In the genomic region with DNA sequence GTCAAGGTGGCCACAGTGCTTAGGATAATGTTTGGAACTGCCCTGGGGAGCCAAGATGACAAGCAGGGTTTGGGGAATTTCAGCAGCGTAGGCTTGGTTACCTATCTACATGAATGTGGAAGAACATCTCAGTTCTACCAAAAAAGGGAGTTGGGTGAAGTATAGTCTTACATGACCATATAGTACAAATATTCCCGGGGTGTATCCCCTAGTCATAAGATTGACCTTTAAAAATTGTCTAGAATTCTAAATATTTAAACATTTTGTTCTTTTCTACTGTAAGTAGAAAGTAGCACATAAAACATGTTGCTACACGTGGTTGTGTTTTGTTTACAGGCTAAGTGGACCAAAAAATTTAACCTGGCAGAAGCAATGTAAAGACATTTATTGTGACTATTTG, we compare ENCODE assay signal across 19 cellular contexts. TPM values are rescaled to one million over a fixed set of nuclear protein-coding genes. Genes with fewer than 3 reads are reported as not detected.
DNase-seq lines count a peak whose midpoint lies in the region; FAIRE-seq and TF ChIP-seq lines count a peak whose summit lies in the region.
"Had no signal": no experiment of that assay in that cellular context is flagged by ENCODE, and none has a peak within 500 bp of the region (broad histone marks: within the 10 kb centered on the region; RNA-seq: fewer than 3 reads in every experiment).

No MANE protein-coding gene starts in this region.

- H3K4me2 ChIP-seq in keratinocyte (ENCODE audit: control insufficient read depth, extremely low read depth, insufficient read depth, low read depth, low read length): no peak overlapping the region
- H3K4me2 ChIP-seq: BLaER1 had no signal

- no peak overlapping the region for H3K27ac ChIP-seq in keratinocyte (ENCODE audit: control insufficient read depth, insufficient read depth, low read length)
- H3K27ac ChIP-seq in prostate gland: no peak overlapping the region
- H3K27ac ChIP-seq: BLaER1, HL-60 had no signal

- peak overlapping the region; percentile 6 for H2AFZ ChIP-seq in keratinocyte (ENCODE audit: control insufficient read depth, low read length)

- dilution Hi-C loops in keratinocyte (cut with MboI; ENCODE audit: extremely low pct_ligation_motif_present, low sequenced_read_pairs): no loop called here

- intact Hi-C loops in activated CD4-positive, alpha-beta T cell treated with anti-CD3 and anti-CD28 coated beads, Interleukin-2, amount 10 ng/mL, durations not matched to agents 24 days and 14 days (cut with micrococcal nuclease): no loop called here
- intact Hi-C loops in activated T-helper 1 cell treated with anti-CD3 and anti-CD28 coated beads, Interleukin-12 subunit alpha, Interleukin-12 subunit beta, Interleukin-2, Interleukin-4 antibody, amounts not matched to agents 30 ng/mL and 10 ng/mL and 1 ng/mL, durations not matched to agents 14 hours and 24 hours and 36 hours (cut with micrococcal nuclease): no loop called here
- intact Hi-C loops in prostate gland (cut with DNase I): no loop called here

- no peak for TF ChIP-seq POLR2A in prostate gland (IDR thresholded peaks at IDR 0.05)

- WGBS in prostate gland: 60% methylated on average over 3 of the region's 3 CpGs

- no peaks in the 10 kb centered on the region for H3K9me1 ChIP-seq in keratinocyte (ENCODE audit: control insufficient read depth, extremely low read depth, insufficient read depth, low read length)

- H3K4me1 Mint-ChIP-seq in activated CD4-positive, alpha-beta T cell treated with anti-CD3 and anti-CD28 coated beads, Interleukin-2, amount 10 ng/mL, durations not matched to agents 24 days and 14 days: peaks cover 46% of the 10 kb centered on the region
- H3K4me1 Mint-ChIP-seq in activated T-helper 1 cell treated with anti-CD3 and anti-CD28 coated beads, Interleukin-12 subunit alpha, Interleukin-12 subunit beta, Interleukin-2, Interleukin-4 antibody, amounts not matched to agents 30 ng/mL and 10 ng/mL and 1 ng/mL, durations not matched to agents 14 hours and 24 hours and 36 hours (ENCODE audit: low read depth): peaks cover 73% of the 10 kb centered on the region

- peak overlapping the region; percentile 42 for H3K27ac Mint-ChIP-seq in activated CD4-positive, alpha-beta T cell treated with anti-CD3 and anti-CD28 coated beads, Interleukin-2, amount 10 ng/mL, durations not matched to agents 24 days and 14 days
- H3K27ac Mint-ChIP-seq in activated T-helper 1 cell treated with anti-CD3 and anti-CD28 coated beads, Interleukin-12 subunit alpha, Interleukin-12 subunit beta, Interleukin-2, Interleukin-4 antibody, amounts not matched to agents 30 ng/mL and 10 ng/mL and 1 ng/mL, durations not matched to agents 14 hours and 24 hours and 36 hours: peak overlapping the region; percentile 64
- H3K27ac Mint-ChIP-seq: HFFc6 had no signal

- no peaks in the 10 kb centered on the region for H3K36me3 ChIP-seq in keratinocyte (ENCODE audit: control insufficient read depth in 2 of 2, extremely low read depth in 1 of 2, insufficient read depth in 2 of 2, low read length in 2 of 2)
- no peaks in the 10 kb centered on the region for H3K36me3 ChIP-seq in prostate gland
- H3K36me3 ChIP-seq: HAP-1 had no signal

- H4K20me1 ChIP-seq in keratinocyte (ENCODE audit: control insufficient read depth, extremely low read depth, insufficient read depth, low read length): no peaks in the 10 kb centered on the region

- peaks cover 11% of the 10 kb centered on the region for H3K4me1 ChIP-seq in keratinocyte (ENCODE audit: control insufficient read depth, extremely low read depth, insufficient read depth, low read length)
- no peaks in the 10 kb centered on the region for H3K4me1 ChIP-seq in prostate gland (replicated peaks)
- H3K4me1 ChIP-seq: BLaER1, Caco-2 had no signal

- H3K9me3 Mint-ChIP-seq in activated CD4-positive, alpha-beta T cell treated with anti-CD3 and anti-CD28 coated beads, Interleukin-2, amount 10 ng/mL, durations not matched to agents 24 days and 14 days: peaks cover 5% of the 10 kb centered on the region
- no peaks in the 10 kb centered on the region for H3K9me3 Mint-ChIP-seq in activated T-helper 1 cell treated with anti-CD3 and anti-CD28 coated beads, Interleukin-12 subunit alpha, Interleukin-12 subunit beta, Interleukin-2, Interleukin-4 antibody, amounts not matched to agents 30 ng/mL and 10 ng/mL and 1 ng/mL, durations not matched to agents 14 hours and 24 hours and 36 hours
- H3K9me3 Mint-ChIP-seq: CD8-positive, alpha-beta memory T cell; HFFc6 had no signal

- FAIRE-seq in keratinocyte (lab: Jason Lieb, UNC): no peak
- FAIRE-seq: GM19239, H1 had no signal

- peaks cover 83% of the 10 kb centered on the region for H3K36me3 Mint-ChIP-seq in activated CD4-positive, alpha-beta T cell treated with anti-CD3 and anti-CD28 coated beads, Interleukin-2, amount 10 ng/mL, durations not matched to agents 24 days and 14 days (ENCODE audit: low read depth)
- H3K36me3 Mint-ChIP-seq in activated T-helper 1 cell treated with anti-CD3 and anti-CD28 coated beads, Interleukin-12 subunit alpha, Interleukin-12 subunit beta, Interleukin-2, Interleukin-4 antibody, amounts not matched to agents 30 ng/mL and 10 ng/mL and 1 ng/mL, durations not matched to agents 14 hours and 24 hours and 36 hours (ENCODE audit: low read depth): peaks cover 77% of the 10 kb centered on the region

- no peak for DNase-seq in activated CD4-positive, alpha-beta T cell treated with anti-CD3 and anti-CD28 coated beads, Interleukin-2, amount 10 ng/mL, durations not matched to agents 24 days and 14 days
- DNase-seq in activated CD4-positive, alpha-beta T cell treated with anti-CD3 and anti-CD28 coated beads, Interleukin-2, amount 50 U/mL, for 4 hours: no peak
- DNase-seq in HCEC 1CT (peak; percentile 24), keratinocyte (ENCODE audit: low read depth, low spot score) (no peak), prostate gland (ENCODE audit: low spot score) (no peak), DMS153 (lab: John Stamatoyannopoulos, UW) (no peak)
- no peak for DNase-seq in activated T-helper 1 cell treated with anti-CD3 and anti-CD28 coated beads, Interleukin-12 subunit alpha, Interleukin-12 subunit beta, Interleukin-2, Interleukin-4 antibody, amounts not matched to agents 30 ng/mL and 10 ng/mL and 1 ng/mL, durations not matched to agents 14 hours and 24 hours and 36 hours (ENCODE audit: low spot score)
- DNase-seq: 8988T; AML-193; Caco-2; CD8-positive, alpha-beta memory T cell; DMS53; GF-D8; HFFc6 had no signal

- H3K79me2 ChIP-seq in keratinocyte (ENCODE audit: control insufficient read depth, insufficient read depth, low read length): no peaks in the 10 kb centered on the region

- no peak overlapping the region for H3K9ac ChIP-seq in keratinocyte (ENCODE audit: control insufficient read depth, extremely low read depth, insufficient read depth, low read length)
- H3K9ac ChIP-seq: BLaER1 had no signal

- H3K4me3 Mint-ChIP-seq in activated CD4-positive, alpha-beta T cell treated with anti-CD3 and anti-CD28 coated beads, Interleukin-2, amount 10 ng/mL, durations not matched to agents 24 days and 14 days: no peak overlapping the region
- no peak overlapping the region for H3K4me3 Mint-ChIP-seq in activated T-helper 1 cell treated with anti-CD3 and anti-CD28 coated beads, Interleukin-12 subunit alpha, Interleukin-12 subunit beta, Interleukin-2, Interleukin-4 antibody, amounts not matched to agents 30 ng/mL and 10 ng/mL and 1 ng/mL, durations not matched to agents 14 hours and 24 hours and 36 hours
- H3K4me3 Mint-ChIP-seq: CD8-positive, alpha-beta memory T cell; HFFc6 had no signal

- no peaks in the 10 kb centered on the region for H3K27me3 ChIP-seq in keratinocyte (ENCODE audit: control insufficient read depth, extremely low read depth, insufficient read depth, low read length)
- no peaks in the 10 kb centered on the region for H3K27me3 ChIP-seq in prostate gland (replicated peaks; ENCODE audit: insufficient read depth)
- H3K27me3 ChIP-seq: BLaER1 had no signal

- no peaks in the 10 kb centered on the region for H3K27me3 Mint-ChIP-seq in activated CD4-positive, alpha-beta T cell treated with anti-CD3 and anti-CD28 coated beads, Interleukin-2, amount 10 ng/mL, durations not matched to agents 24 days and 14 days
- H3K27me3 Mint-ChIP-seq in activated T-helper 1 cell treated with anti-CD3 and anti-CD28 coated beads, Interleukin-12 subunit alpha, Interleukin-12 subunit beta, Interleukin-2, Interleukin-4 antibody, amounts not matched to agents 30 ng/mL and 10 ng/mL and 1 ng/mL, durations not matched to agents 14 hours and 24 hours and 36 hours (ENCODE audit: insufficient read depth): no peaks in the 10 kb centered on the region

- H3K9me3 ChIP-seq in keratinocyte (ENCODE audit: control insufficient read depth, low read depth, low read length) (no peaks in the 10 kb centered on the region), prostate gland (no peaks in the 10 kb centered on the region)
- H3K9me3 ChIP-seq: BLaER1, Caco-2, HAP-1 had no signal

- TF ChIP-seq CTCF in keratinocyte (optimal IDR thresholded peaks at IDR 0.05 in 1 of 3, IDR thresholded peaks at IDR 0.05 in 1 of 3, conservative IDR thresholded peaks at IDR 0.05 in 1 of 3; ENCODE audit: extremely low read depth in 1 of 3, insufficient read depth in 2 of 3, low read length in 3 of 3): no peak
- no peak for TF ChIP-seq CTCF in prostate gland (IDR thresholded peaks at IDR 0.05)

- H3K4me3 ChIP-seq in keratinocyte (ENCODE audit: control insufficient read depth in 2 of 3, extremely low read depth in 1 of 3, insufficient read depth in 2 of 3, low read depth in 1 of 3, low read length in 3 of 3) (no peak overlapping the region), prostate gland (no peak overlapping the region)
- H3K4me3 ChIP-seq: BLaER1, HAP-1 had no signal

RNA-seq across cellular contexts. Expression of a gene that starts 20.2 kb away (rescaled TPM):
- total RNA-seq in activated CD4-positive, alpha-beta T cell treated with anti-CD3 and anti-CD28 coated beads, Interleukin-2, amount 10 ng/mL, durations not matched to agents 24 days and 14 days: 138 and 146 TPM in 2 replicates
- total RNA-seq in activated T-helper 1 cell treated with anti-CD3 and anti-CD28 coated beads, Interleukin-12 subunit alpha, Interleukin-12 subunit beta, Interleukin-2, Interleukin-4 antibody, amounts not matched to agents 30 ng/mL and 10 ng/mL and 1 ng/mL, durations not matched to agents 14 hours and 24 hours and 36 hours: 218 and 221 TPM in 2 replicates
- 0.63 to 1.0 TPM (median 0.67 TPM) in 3 replicates for polyA plus RNA-seq in keratinocyte
- polyA plus RNA-seq in keratinocyte (2011; ENCODE audit: low read depth): 0.99 TPM
- 0.88 and 0.92 TPM in 2 replicates for polyA plus RNA-seq in keratinocyte (2011; cell fraction: cytosol; rRNA removed)
- 0.53 and 0.99 TPM in 2 replicates for polyA plus RNA-seq in keratinocyte (2011; cell fraction: nucleus; rRNA removed)
- polyA plus RNA-seq in keratinocyte (2012; ENCODE audit: low replicate concordance): 0.42 and 1.5 TPM in 2 replicates
- 0.82 to 1.3 TPM in 2 of 3 replicates, not detected in the other for polyA minus RNA-seq in keratinocyte
- polyA minus RNA-seq in keratinocyte (2011; cell fraction: cytosol; rRNA and poly(A)+ RNA removed): 1.3 TPM
- polyA minus RNA-seq in keratinocyte (2011; cell fraction: nucleus; rRNA and poly(A)+ RNA removed): 0.95 and 2.3 TPM in 2 replicates
- 1 to 10 TPM in 1 of 2 donors, under 1 TPM in 1; 0.18 to 1.6 TPM for total RNA-seq in prostate gland
- total RNA-seq: HFFc6 had no signal

Comparison
In these comparisons a context has a peak if more than half of its experiments do, and no peak if none do; other contexts are left out.
1. RNA of a gene that starts 20.2 kb away (total RNA-seq): 218 to 221 TPM in activated T-helper 1 cell treated with anti-CD3 and anti-CD28 coated beads, Interleukin-12 subunit alpha, Interleukin-12 subunit beta, Interleukin-2, Interleukin-4 antibody, amounts not matched to agents 30 ng/mL and 10 ng/mL and 1 ng/mL, durations not matched to agents 14 hours and 24 hours and 36 hours and 138 to 146 TPM in activated CD4-positive, alpha-beta T cell treated with anti-CD3 and anti-CD28 coated beads, Interleukin-2, amount 10 ng/mL, durations not matched to agents 24 days and 14 days; 0.18 to 1.6 TPM in prostate gland; every median in the first group is over 10 times any median in the second.